In genomic region chr22:36301851-36302250, GRCh38 we compare ENCODE assay signal across 8 cellular contexts. TPM values are rescaled to one million over a fixed set of nuclear protein-coding genes. Genes with fewer than 3 reads are reported as not detected.
A peak's percentile ranks its signal among the peaks of the same experiment; 100 is the strongest.
DNase-seq lines count a peak whose midpoint lies in the region; FAIRE-seq and TF ChIP-seq lines count a peak whose summit lies in the region.

No MANE protein-coding gene starts in this region.

- intact Hi-C loops in PC-9 (cut with micrococcal nuclease; ENCODE audit: unreplicated experiment) (loop anchor here (1.0 to 5.0 kb wide), 4 partner anchors 27 to 168 kb away; no protein-coding TSS in a partner anchor), prostate gland (cut with DNase I) (loop anchor here (1.0 kb wide), 1 partner anchor 168 kb away; no protein-coding TSS in a partner anchor)
- intact Hi-C loops in activated T-helper 2 cell treated with anti-CD3 and anti-CD28 coated beads, Interferon-gamma antibody, Interleukin-2, Interleukin-4, amounts not matched to agents 10 μg/mL and 5 μg/mL and 100 μg/mL, durations not matched to agents 14 hours and 24 hours and 36 hours (cut with micrococcal nuclease) = loop anchor here (1.0 kb wide), 1 partner anchor 168 kb away; no protein-coding TSS in a partner anchor

- no peak overlapping the region for H2AFZ ChIP-seq in PC-9

- H3F3A ChIP-seq in PC-9 (ENCODE audit: insufficient read depth, low read depth) = peaks cover 97% of the 10 kb centered on the region

- POLR2A ChIA-PET in PC-9 (lab: Charles Lee; ENCODE audit: unreplicated experiment) = interaction anchor here (0.6 kb wide), 1 partner anchor 209 kb away, joined by 12 read pairs; no protein-coding TSS in a partner anchor

- H3K4me3 Mint-ChIP-seq in endodermal cell = no peak overlapping the region
- no peak overlapping the region for H3K4me3 Mint-ChIP-seq in activated T-helper 2 cell treated with anti-CD3 and anti-CD28 coated beads, Interferon-gamma antibody, Interleukin-2, Interleukin-4, amounts not matched to agents 10 μg/mL and 5 μg/mL and 100 μg/mL, durations not matched to agents 14 hours and 24 hours and 36 hours (ENCODE audit: low read depth)

- peaks cover 39% of the 10 kb centered on the region for H3K79me2 ChIP-seq in PC-9 (ENCODE audit: low read depth)

- H3K27me3 ChIP-seq in PC-9 (ENCODE audit: insufficient read depth, low read depth) (no peaks in the 10 kb centered on the region), endodermal cell (ENCODE audit: control insufficient read depth, insufficient read depth, low read length, poor library complexity, severe bottlenecking) (no peaks in the 10 kb centered on the region), prostate gland (replicated peaks; ENCODE audit: insufficient read depth) (no peaks in the 10 kb centered on the region)

- H3K4me3 ChIP-seq in PC-9 (no peak overlapping the region), endodermal cell (ENCODE audit: low read length) (no peak overlapping the region), prostate gland (no peak overlapping the region)

- TF ChIP-seq CTCF in PC-9 (conservative IDR thresholded peaks at IDR 0.05) (no peak), endodermal cell (conservative IDR thresholded peaks at IDR 0.05) (no peak), prostate gland (IDR thresholded peaks at IDR 0.05) (no peak)

- peaks cover 92% of the 10 kb centered on the region for H3K36me3 Mint-ChIP-seq in endodermal cell (ENCODE audit: low read depth)
- peaks cover 83% of the 10 kb centered on the region for H3K36me3 Mint-ChIP-seq in activated T-helper 2 cell treated with anti-CD3 and anti-CD28 coated beads, Interferon-gamma antibody, Interleukin-2, Interleukin-4, amounts not matched to agents 10 μg/mL and 5 μg/mL and 100 μg/mL, durations not matched to agents 14 hours and 24 hours and 36 hours (ENCODE audit: low read depth)

- peaks cover 82% of the 10 kb centered on the region for H3K36me3 ChIP-seq in PC-9 (ENCODE audit: low read depth)
- peaks cover 95% of the 10 kb centered on the region for H3K36me3 ChIP-seq in endodermal cell (ENCODE audit: control insufficient read depth, insufficient read depth, low read length)
- H3K36me3 ChIP-seq in prostate gland = peaks cover 64 to 89% of the 10 kb centered on the region in 2 donors

- peak overlapping the region; percentile 25 for H3K27ac ChIP-seq in PC-9
- no peak overlapping the region for H3K27ac ChIP-seq in endodermal cell (ENCODE audit: low read depth, low read length)
- H3K27ac ChIP-seq in prostate gland = peak overlapping the region; percentile 63 to 71

- H4K20me1 ChIP-seq in PC-9 (ENCODE audit: insufficient read depth) = peaks cover 77% of the 10 kb centered on the region

- H3K9me2 ChIP-seq in PC-9 (ENCODE audit: insufficient read depth) = no peaks in the 10 kb centered on the region

- FAIRE-seq in G401.6 (lab: Jason Lieb, UNC) = peak; percentile 46

- H3K27ac Mint-ChIP-seq in endodermal cell = peak overlapping the region; percentile 83
- H3K27ac Mint-ChIP-seq in activated T-helper 2 cell treated with anti-CD3 and anti-CD28 coated beads, Interferon-gamma antibody, Interleukin-2, Interleukin-4, amounts not matched to agents 10 μg/mL and 5 μg/mL and 100 μg/mL, durations not matched to agents 14 hours and 24 hours and 36 hours = no peak overlapping the region

- no peaks in the 10 kb centered on the region for H3K9me3 Mint-ChIP-seq in endodermal cell
- no peaks in the 10 kb centered on the region for H3K9me3 Mint-ChIP-seq in activated T-helper 2 cell treated with anti-CD3 and anti-CD28 coated beads, Interferon-gamma antibody, Interleukin-2, Interleukin-4, amounts not matched to agents 10 μg/mL and 5 μg/mL and 100 μg/mL, durations not matched to agents 14 hours and 24 hours and 36 hours

- H3K4me1 ChIP-seq in PC-9 (replicated peaks; ENCODE audit: insufficient read depth) (peaks cover 21% of the 10 kb centered on the region), endodermal cell (ENCODE audit: control insufficient read depth, insufficient read depth, low read length) (no peaks in the 10 kb centered on the region), prostate gland (replicated peaks) (peaks cover 11% of the 10 kb centered on the region)

- no peak overlapping the region for H3K4me2 ChIP-seq in PC-9

- CTCF ChIA-PET in PC-9 (lab: Charles Lee) = interaction anchor here (2.1 kb wide), 1 partner anchor 169 kb away, joined by 9 read pairs; no protein-coding TSS in a partner anchor

- H3K9me3 ChIP-seq in PC-9 (ENCODE audit: insufficient read depth, low read depth) (no peaks in the 10 kb centered on the region), endodermal cell (ENCODE audit: control insufficient read depth, low read length) (no peaks in the 10 kb centered on the region), prostate gland (no peaks in the 10 kb centered on the region)

- no peaks in the 10 kb centered on the region for H3K4me1 Mint-ChIP-seq in endodermal cell
- peaks cover 8% of the 10 kb centered on the region for H3K4me1 Mint-ChIP-seq in activated T-helper 2 cell treated with anti-CD3 and anti-CD28 coated beads, Interferon-gamma antibody, Interleukin-2, Interleukin-4, amounts not matched to agents 10 μg/mL and 5 μg/mL and 100 μg/mL, durations not matched to agents 14 hours and 24 hours and 36 hours (ENCODE audit: low read depth)

- H3K9ac ChIP-seq in endodermal cell (ENCODE audit: extremely low read depth, low read length, poor library complexity, severe bottlenecking) = no peak overlapping the region

- BruUV-seq in PC-9 (replicated peaks; lab: Mats Ljungman, UMichigan) = no TSS peak

- peak in 1 of 2 experiments; percentile 75 for DNase-seq in PC-9
- no peak for DNase-seq in endodermal cell
- no peak for DNase-seq in prostate gland (ENCODE audit: low spot score)
- no peak for DNase-seq in activated T-helper 2 cell treated with anti-CD3 and anti-CD28 coated beads, Interferon-gamma antibody, Interleukin-2, Interleukin-4, amounts not matched to agents 10 μg/mL and 5 μg/mL and 100 μg/mL, durations not matched to agents 14 hours and 24 hours and 36 hours (ENCODE audit: low spot score)
- no peak for DNase-seq in DMS53 (lab: John Stamatoyannopoulos, UW)
- no peak for DNase-seq in NOMO-1 treated with dmso at 0.1 percent for 144 hours (lab: John Stamatoyannopoulos, UW; ENCODE audit: unreplicated experiment)
- no peak for DNase-seq in inferior parietal cortex (ENCODE audit: extremely low spot score)

- 92 to 95% methylated on average over 7 to 8 of the region's 8 CpGs for WGBS in endodermal cell (ENCODE audit: insufficient coverage in 1 of 2, insufficient read length in 1 of 2), 2 experiments
- 49% methylated on average over 8 of the region's 8 CpGs for WGBS in prostate gland

- H3K27me3 Mint-ChIP-seq in endodermal cell (ENCODE audit: insufficient read depth) = no peaks in the 10 kb centered on the region
- H3K27me3 Mint-ChIP-seq in activated T-helper 2 cell treated with anti-CD3 and anti-CD28 coated beads, Interferon-gamma antibody, Interleukin-2, Interleukin-4, amounts not matched to agents 10 μg/mL and 5 μg/mL and 100 μg/mL, durations not matched to agents 14 hours and 24 hours and 36 hours (ENCODE audit: low read depth) = no peaks in the 10 kb centered on the region

- no peak for TF ChIP-seq POLR2A in prostate gland (IDR thresholded peaks at IDR 0.05)

RNA-seq across cellular contexts. Expression of gene APOL1, which starts 48.9 kb away (rescaled TPM):
- total RNA-seq in PC-9 (2021) (27.0 and 33.0 TPM in 2 replicates), endodermal cell (under 1 TPM; 0.11 to 0.22 TPM), prostate gland (10 to 100 TPM; 19.6 to 22.9 TPM)
- polyA plus RNA-seq in endodermal cell (2013, experiment 1 of 2) = not detected
- polyA plus RNA-seq in endodermal cell (2013, experiment 2 of 2) = not detected
- total RNA-seq in activated T-helper 2 cell treated with anti-CD3 and anti-CD28 coated beads, Interferon-gamma antibody, Interleukin-2, Interleukin-4, amounts not matched to agents 10 μg/mL and 5 μg/mL and 100 μg/mL, durations not matched to agents 14 hours and 24 hours and 36 hours = 28.5 and 31.5 TPM in 2 replicates

Comparison
In these comparisons a context has a peak if more than half of its experiments do, and no peak if none do; other contexts are left out.
1. RNA of gene APOL1, which starts 48.9 kb away (total RNA-seq): 27.0 to 33.0 TPM in PC-9, 28.5 to 31.5 TPM in activated T-helper 2 cell treated with anti-CD3 and anti-CD28 coated beads, Interferon-gamma antibody, Interleukin-2, Interleukin-4, amounts not matched to agents 10 μg/mL and 5 μg/mL and 100 μg/mL, durations not matched to agents 14 hours and 24 hours and 36 hours and 19.6 to 22.9 TPM in prostate gland; 0.11 to 0.22 TPM in endodermal cell; every median in the first group is over 10 times any median in the second.